20 cellular contexts compared by ENCODE assay signal in the genomic region with DNA sequence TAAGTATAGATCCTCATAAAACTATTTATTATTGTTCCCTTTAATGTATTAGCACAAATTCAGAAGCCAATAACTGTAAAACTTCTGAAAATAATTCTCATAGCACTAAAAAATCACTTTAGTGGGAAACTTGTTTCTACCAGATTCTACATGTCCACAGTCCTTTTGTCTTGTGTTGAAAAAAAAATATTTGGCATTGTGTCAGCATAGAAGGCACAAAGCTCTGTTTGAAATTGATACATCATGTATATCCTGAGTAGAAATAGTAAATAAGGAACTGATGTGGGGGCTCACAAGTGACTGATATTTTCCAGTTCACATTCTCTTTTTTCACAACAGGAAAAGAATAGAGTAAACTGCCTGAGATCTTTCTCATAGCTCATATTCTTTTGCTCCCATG.
"Had no signal": no experiment of that assay in that cellular context is flagged by ENCODE, and none has a peak within 500 bp of the region (broad histone marks: within the 10 kb centered on the region; RNA-seq: fewer than 3 reads in every experiment).

No MANE protein-coding gene starts in this region.

- H3K4me3 ChIP-seq: heart right ventricle, mucosa of descending colon, spleen, testis, tibial nerve, upper lobe of right lung, vagina had no signal

- ATAC-seq: heart right ventricle; mucosa of descending colon; naive thymus-derived CD8-positive, alpha-beta T cell; sciatic nerve; stimulated activated naive B cell treated with anti-CD40 and anti-IgM and Interleukin-4, amounts not matched to agents 10 μg/mL and 1 μg/mL and 100 μg/mL, for 72 hours; stimulated activated naive CD8-positive, alpha-beta T cell treated with anti-CD3 and anti-CD28 coated beads, Interleukin-15, amount 100 ng/mL, for 72 hours; upper lobe of right lung had no signal

- H3K27ac ChIP-seq: heart right ventricle, neutrophil, spleen, testis, tibial nerve, upper lobe of right lung, vagina had no signal

- H3K27me3 ChIP-seq: heart right ventricle, neutrophil, spleen, testis, tibial nerve, upper lobe of right lung, vagina had no signal

- DNase-seq: dermis blood vessel endothelial cell; effector CD4-positive, alpha-beta T cell; heart right ventricle; hypothalamus; kidney glomerular epithelial cell; mucosa of descending colon; naive thymus-derived CD8-positive, alpha-beta T cell; posterior cingulate gyrus; spleen; stimulated activated CD4-positive, alpha-beta T cell treated with anti-CD3 and anti-CD28 coated beads, Interleukin-15, amount 100 ng/mL, for 24 hours; stimulated activated CD4-positive, alpha-beta T cell treated with anti-CD3 and anti-CD28 coated beads, Interleukin-1b, Interleukin-23, amount 100 ng/mL, for 48 hours; stimulated activated CD4-positive, alpha-beta T cell treated with anti-CD3 and anti-CD28 coated beads, Interleukin-4, amount 100 ng/mL, for 24 hours; stimulated activated naive B cell treated with anti-CD40 and anti-IgM and Interleukin-4, amounts not matched to agents 10 μg/mL and 1 μg/mL and 100 μg/mL, for 72 hours; stimulated activated naive CD8-positive, alpha-beta T cell treated with anti-CD3 and anti-CD28 coated beads, Interleukin-15, amount 100 ng/mL, for 72 hours; testis; upper lobe of right lung had no signal
